ENCODE assay signal across 1 cellular context in the genomic region with DNA sequence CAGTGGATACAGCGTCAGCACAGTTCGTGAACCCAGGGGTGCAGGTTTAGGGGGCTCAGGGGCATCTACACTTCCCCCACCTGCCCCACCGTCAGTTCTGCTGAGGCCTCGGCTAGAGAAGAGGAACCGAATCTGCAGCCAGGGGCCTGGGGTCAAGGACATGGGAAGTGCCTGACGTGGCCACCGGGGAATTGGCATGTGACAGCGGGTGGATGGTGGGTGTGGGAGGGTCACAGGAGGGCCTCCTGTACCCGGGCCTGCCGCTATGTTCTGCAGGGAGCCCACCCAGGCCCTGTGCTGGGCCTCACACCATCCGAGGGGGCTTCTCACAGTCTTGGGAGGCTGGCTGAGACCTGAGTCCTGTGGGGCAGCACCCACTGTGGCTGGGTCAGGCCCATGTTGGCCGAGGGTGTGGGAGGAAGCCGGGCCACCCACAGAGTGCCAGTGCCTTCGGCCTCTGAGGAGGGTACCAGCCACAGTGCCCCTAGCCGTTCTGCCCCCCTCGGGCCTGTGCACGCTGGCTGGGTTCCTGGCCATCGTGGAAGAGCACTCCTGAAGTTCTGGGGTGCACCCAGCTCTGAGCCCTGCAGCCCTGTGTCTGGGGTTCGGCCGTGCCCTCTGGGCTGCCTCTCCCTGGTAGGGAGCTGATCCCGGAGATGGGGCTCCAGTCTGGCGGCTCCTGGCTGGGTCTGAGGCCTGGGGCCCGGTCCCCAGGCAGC.
TF ChIP-seq lines count a peak whose summit lies in the region.

No MANE protein-coding gene starts in this region.

TF ChIP-seq in HepG2, 621 proteins besides CTCF, POLR2A, EP300 and RAD21 (continued from another document and continues in another):
- TF ChIP-seq, protein P1, sequence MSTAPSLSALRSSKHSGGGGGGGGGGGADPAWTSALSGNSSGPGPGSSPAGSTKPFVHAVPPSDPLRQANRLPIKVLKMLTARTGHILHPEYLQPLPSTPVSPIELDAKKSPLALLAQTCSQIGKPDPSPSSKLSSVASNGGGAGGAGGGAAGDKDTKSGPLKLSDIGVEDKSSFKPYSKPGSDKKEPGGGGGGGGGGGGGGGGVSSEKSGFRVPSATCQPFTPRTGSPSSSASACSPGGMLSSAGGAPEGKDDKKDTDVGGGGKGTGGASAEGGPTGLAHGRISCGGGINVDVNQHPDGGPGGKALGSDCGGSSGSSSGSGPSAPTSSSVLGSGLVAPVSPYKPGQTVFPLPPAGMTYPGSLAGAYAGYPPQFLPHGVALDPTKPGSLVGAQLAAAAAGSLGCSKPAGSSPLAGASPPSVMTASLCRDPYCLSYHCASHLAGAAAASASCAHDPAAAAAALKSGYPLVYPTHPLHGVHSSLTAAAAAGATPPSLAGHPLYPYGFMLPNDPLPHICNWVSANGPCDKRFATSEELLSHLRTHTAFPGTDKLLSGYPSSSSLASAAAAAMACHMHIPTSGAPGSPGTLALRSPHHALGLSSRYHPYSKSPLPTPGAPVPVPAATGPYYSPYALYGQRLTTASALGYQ (CRISPR knock-in tag; IDR thresholded peaks at IDR 0.05): no peak
- TF ChIP-seq GABPB1 (CRISPR knock-in tag; IDR thresholded peaks at IDR 0.05): peak; percentile 59; the same call in 1 of the 2 replicates
- TF ChIP-seq JUN (CRISPR knock-in tag; IDR thresholded peaks at IDR 0.05): no peak
- TF ChIP-seq PAF1 (CRISPR knock-in tag; IDR thresholded peaks at IDR 0.05): no peak
- no peak for TF ChIP-seq ZNF180 (CRISPR knock-in tag; IDR thresholded peaks at IDR 0.05; ENCODE audit: borderline replicate concordance, low read depth)
- TF ChIP-seq, protein P2, sequence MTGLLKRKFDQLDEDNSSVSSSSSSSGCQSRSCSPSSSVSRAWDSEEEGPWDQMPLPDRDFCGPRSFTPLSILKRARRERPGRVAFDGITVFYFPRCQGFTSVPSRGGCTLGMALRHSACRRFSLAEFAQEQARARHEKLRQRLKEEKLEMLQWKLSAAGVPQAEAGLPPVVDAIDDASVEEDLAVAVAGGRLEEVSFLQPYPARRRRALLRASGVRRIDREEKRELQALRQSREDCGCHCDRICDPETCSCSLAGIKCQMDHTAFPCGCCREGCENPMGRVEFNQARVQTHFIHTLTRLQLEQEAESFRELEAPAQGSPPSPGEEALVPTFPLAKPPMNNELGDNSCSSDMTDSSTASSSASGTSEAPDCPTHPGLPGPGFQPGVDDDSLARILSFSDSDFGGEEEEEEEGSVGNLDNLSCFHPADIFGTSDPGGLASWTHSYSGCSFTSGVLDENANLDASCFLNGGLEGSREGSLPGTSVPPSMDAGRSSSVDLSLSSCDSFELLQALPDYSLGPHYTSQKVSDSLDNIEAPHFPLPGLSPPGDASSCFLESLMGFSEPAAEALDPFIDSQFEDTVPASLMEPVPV (CRISPR knock-in tag; IDR thresholded peaks at IDR 0.05): no peak
- no peak for TF ChIP-seq CEBPB (IDR thresholded peaks at IDR 0.05; ENCODE audit: borderline replicate concordance, low read depth, low read length)
- TF ChIP-seq, protein P3, sequence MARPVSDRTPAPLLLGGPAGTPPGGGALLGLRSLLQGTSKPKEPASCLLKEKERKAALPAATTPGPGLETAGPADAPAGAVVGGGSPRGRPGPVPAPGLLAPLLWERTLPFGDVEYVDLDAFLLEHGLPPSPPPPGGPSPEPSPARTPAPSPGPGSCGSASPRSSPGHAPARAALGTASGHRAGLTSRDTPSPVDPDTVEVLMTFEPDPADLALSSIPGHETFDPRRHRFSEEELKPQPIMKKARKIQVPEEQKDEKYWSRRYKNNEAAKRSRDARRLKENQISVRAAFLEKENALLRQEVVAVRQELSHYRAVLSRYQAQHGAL (CRISPR knock-in tag; IDR thresholded peaks at IDR 0.05; ENCODE audit: not compliant biosample characterization): no peak
- no peak for TF ChIP-seq NFATC3 (CRISPR knock-in tag; IDR thresholded peaks at IDR 0.05)
- no peak for TF ChIP-seq SMYD3 (CRISPR knock-in tag; IDR thresholded peaks at IDR 0.05)
- no peak for TF ChIP-seq MTF1 (CRISPR knock-in tag; IDR thresholded peaks at IDR 0.05)
- TF ChIP-seq ZEB1 (IDR thresholded peaks at IDR 0.05; ENCODE audit: insufficient replicate concordance, low read depth): no peak
- TF ChIP-seq, protein P4, sequence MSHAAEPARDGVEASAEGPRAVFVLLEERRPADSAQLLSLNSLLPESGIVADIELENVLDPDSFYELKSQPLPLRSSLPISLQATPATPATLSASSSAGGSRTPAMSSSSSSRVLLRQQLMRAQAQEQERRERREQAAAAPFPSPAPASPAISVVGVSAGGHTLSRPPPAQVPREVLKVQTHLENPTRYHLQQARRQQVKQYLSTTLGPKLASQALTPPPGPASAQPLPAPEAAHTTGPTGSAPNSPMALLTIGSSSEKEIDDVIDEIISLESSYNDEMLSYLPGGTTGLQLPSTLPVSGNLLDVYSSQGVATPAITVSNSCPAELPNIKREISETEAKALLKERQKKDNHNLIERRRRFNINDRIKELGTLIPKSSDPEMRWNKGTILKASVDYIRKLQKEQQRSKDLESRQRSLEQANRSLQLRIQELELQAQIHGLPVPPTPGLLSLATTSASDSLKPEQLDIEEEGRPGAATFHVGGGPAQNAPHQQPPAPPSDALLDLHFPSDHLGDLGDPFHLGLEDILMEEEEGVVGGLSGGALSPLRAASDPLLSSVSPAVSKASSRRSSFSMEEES (CRISPR knock-in tag; IDR thresholded peaks at IDR 0.05): peak; percentile 90
- TF ChIP-seq SOX13 (IDR thresholded peaks at IDR 0.05): no peak
- TF ChIP-seq SOX13 (CRISPR knock-in tag; conservative IDR thresholded peaks at IDR 0.05 in 1 of 2, IDR thresholded peaks at IDR 0.05 in 1 of 2): peak in 1 of 2 experiments; percentile 38; a peak in 1 of 4 replicates
- no peak for TF ChIP-seq TAF1 (CRISPR knock-in tag; IDR thresholded peaks at IDR 0.05)
- TF ChIP-seq, protein P5, sequence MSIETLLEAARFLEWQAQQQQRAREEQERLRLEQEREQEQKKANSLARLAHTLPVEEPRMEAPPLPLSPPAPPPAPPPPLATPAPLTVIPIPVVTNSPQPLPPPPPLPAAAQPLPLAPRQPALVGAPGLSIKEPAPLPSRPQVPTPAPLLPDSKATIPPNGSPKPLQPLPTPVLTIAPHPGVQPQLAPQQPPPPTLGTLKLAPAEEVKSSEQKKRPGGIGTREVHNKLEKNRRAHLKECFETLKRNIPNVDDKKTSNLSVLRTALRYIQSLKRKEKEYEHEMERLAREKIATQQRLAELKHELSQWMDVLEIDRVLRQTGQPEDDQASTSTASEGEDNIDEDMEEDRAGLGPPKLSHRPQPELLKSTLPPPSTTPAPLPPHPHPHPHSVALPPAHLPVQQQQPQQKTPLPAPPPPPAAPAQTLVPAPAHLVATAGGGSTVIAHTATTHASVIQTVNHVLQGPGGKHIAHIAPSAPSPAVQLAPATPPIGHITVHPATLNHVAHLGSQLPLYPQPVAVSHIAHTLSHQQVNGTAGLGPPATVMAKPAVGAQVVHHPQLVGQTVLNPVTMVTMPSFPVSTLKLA (IDR thresholded peaks at IDR 0.05): no peak
- TF ChIP-seq ZNF12 (CRISPR knock-in tag; IDR thresholded peaks at IDR 0.05): no peak
- no peak for TF ChIP-seq ZNF232 (CRISPR knock-in tag; IDR thresholded peaks at IDR 0.05; ENCODE audit: borderline replicate concordance)
- TF ChIP-seq CREM (IDR thresholded peaks at IDR 0.05): no peak
- no peak for TF ChIP-seq CREM (CRISPR knock-in tag; IDR thresholded peaks at IDR 0.05)
- TF ChIP-seq, protein P6, sequence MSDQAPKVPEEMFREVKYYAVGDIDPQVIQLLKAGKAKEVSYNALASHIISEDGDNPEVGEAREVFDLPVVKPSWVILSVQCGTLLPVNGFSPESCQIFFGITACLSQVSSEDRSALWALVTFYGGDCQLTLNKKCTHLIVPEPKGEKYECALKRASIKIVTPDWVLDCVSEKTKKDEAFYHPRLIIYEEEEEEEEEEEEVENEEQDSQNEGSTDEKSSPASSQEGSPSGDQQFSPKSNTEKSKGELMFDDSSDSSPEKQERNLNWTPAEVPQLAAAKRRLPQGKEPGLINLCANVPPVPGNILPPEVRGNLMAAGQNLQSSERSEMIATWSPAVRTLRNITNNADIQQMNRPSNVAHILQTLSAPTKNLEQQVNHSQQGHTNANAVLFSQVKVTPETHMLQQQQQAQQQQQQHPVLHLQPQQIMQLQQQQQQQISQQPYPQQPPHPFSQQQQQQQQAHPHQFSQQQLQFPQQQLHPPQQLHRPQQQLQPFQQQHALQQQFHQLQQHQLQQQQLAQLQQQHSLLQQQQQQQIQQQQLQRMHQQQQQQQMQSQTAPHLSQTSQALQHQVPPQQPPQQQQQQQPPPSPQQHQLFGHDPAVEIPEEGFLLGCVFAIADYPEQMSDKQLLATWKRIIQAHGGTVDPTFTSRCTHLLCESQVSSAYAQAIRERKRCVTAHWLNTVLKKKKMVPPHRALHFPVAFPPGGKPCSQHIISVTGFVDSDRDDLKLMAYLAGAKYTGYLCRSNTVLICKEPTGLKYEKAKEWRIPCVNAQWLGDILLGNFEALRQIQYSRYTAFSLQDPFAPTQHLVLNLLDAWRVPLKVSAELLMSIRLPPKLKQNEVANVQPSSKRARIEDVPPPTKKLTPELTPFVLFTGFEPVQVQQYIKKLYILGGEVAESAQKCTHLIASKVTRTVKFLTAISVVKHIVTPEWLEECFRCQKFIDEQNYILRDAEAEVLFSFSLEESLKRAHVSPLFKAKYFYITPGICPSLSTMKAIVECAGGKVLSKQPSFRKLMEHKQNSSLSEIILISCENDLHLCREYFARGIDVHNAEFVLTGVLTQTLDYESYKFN (CRISPR knock-in tag; conservative IDR thresholded peaks at IDR 0.05): no peak; the same call in 1 of the 2 replicates
- no peak for TF ChIP-seq NCOA5 (CRISPR knock-in tag; IDR thresholded peaks at IDR 0.05)
- TF ChIP-seq, protein P7, sequence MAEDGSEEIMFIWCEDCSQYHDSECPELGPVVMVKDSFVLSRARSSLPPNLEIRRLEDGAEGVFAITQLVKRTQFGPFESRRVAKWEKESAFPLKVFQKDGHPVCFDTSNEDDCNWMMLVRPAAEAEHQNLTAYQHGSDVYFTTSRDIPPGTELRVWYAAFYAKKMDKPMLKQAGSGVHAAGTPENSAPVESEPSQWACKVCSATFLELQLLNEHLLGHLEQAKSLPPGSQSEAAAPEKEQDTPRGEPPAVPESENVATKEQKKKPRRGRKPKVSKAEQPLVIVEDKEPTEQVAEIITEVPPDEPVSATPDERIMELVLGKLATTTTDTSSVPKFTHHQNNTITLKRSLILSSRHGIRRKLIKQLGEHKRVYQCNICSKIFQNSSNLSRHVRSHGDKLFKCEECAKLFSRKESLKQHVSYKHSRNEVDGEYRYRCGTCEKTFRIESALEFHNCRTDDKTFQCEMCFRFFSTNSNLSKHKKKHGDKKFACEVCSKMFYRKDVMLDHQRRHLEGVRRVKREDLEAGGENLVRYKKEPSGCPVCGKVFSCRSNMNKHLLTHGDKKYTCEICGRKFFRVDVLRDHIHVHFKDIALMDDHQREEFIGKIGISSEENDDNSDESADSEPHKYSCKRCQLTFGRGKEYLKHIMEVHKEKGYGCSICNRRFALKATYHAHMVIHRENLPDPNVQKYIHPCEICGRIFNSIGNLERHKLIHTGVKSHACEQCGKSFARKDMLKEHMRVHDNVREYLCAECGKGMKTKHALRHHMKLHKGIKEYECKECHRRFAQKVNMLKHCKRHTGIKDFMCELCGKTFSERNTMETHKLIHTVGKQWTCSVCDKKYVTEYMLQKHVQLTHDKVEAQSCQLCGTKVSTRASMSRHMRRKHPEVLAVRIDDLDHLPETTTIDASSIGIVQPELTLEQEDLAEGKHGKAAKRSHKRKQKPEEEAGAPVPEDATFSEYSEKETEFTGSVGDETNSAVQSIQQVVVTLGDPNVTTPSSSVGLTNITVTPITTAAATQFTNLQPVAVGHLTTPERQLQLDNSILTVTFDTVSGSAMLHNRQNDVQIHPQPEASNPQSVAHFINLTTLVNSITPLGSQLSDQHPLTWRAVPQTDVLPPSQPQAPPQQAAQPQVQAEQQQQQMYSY (CRISPR knock-in tag; IDR thresholded peaks at IDR 0.05): no peak
- TF ChIP-seq, protein P8, sequence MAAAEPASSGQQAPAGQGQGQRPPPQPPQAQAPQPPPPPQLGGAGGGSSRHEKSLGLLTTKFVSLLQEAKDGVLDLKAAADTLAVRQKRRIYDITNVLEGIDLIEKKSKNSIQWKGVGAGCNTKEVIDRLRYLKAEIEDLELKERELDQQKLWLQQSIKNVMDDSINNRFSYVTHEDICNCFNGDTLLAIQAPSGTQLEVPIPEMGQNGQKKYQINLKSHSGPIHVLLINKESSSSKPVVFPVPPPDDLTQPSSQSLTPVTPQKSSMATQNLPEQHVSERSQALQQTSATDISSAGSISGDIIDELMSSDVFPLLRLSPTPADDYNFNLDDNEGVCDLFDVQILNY (CRISPR knock-in tag; conservative IDR thresholded peaks at IDR 0.05): no peak
- TF ChIP-seq, protein P9, sequence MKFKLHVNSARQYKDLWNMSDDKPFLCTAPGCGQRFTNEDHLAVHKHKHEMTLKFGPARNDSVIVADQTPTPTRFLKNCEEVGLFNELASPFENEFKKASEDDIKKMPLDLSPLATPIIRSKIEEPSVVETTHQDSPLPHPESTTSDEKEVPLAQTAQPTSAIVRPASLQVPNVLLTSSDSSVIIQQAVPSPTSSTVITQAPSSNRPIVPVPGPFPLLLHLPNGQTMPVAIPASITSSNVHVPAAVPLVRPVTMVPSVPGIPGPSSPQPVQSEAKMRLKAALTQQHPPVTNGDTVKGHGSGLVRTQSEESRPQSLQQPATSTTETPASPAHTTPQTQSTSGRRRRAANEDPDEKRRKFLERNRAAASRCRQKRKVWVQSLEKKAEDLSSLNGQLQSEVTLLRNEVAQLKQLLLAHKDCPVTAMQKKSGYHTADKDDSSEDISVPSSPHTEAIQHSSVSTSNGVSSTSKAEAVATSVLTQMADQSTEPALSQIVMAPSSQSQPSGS (CRISPR knock-in tag; IDR thresholded peaks at IDR 0.05): peak; percentile 49; the same call in 1 of the 2 replicates
- TF ChIP-seq, protein P10, sequence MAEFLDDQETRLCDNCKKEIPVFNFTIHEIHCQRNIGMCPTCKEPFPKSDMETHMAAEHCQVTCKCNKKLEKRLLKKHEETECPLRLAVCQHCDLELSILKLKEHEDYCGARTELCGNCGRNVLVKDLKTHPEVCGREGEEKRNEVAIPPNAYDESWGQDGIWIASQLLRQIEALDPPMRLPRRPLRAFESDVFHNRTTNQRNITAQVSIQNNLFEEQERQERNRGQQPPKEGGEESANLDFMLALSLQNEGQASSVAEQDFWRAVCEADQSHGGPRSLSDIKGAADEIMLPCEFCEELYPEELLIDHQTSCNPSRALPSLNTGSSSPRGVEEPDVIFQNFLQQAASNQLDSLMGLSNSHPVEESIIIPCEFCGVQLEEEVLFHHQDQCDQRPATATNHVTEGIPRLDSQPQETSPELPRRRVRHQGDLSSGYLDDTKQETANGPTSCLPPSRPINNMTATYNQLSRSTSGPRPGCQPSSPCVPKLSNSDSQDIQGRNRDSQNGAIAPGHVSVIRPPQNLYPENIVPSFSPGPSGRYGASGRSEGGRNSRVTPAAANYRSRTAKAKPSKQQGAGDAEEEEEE (CRISPR knock-in tag; IDR thresholded peaks at IDR 0.05; ENCODE audit: borderline replicate concordance): no peak
- no peak for TF ChIP-seq MTF2 (CRISPR knock-in tag; IDR thresholded peaks at IDR 0.05; ENCODE audit: borderline replicate concordance)
- no peak for TF ChIP-seq ELF1 (CRISPR knock-in tag; IDR thresholded peaks at IDR 0.05)
- no peak for TF ChIP-seq ZC3H4 (CRISPR knock-in tag; IDR thresholded peaks at IDR 0.05; ENCODE audit: borderline replicate concordance)
- TF ChIP-seq ZNF749 (CRISPR knock-in tag; IDR thresholded peaks at IDR 0.05; ENCODE audit: borderline replicate concordance): no peak
- no peak; the same call in 1 of the 2 replicates for TF ChIP-seq ZSCAN9 (CRISPR knock-in tag; IDR thresholded peaks at IDR 0.05; ENCODE audit: borderline replicate concordance)
- TF ChIP-seq FOXP1 (IDR thresholded peaks at IDR 0.05): no peak
- no peak for TF ChIP-seq FOXP1 (CRISPR knock-in tag; IDR thresholded peaks at IDR 0.05)
- TF ChIP-seq NFYB (CRISPR knock-in tag; IDR thresholded peaks at IDR 0.05): no peak
- no peak for TF ChIP-seq PPARG (CRISPR knock-in tag; conservative IDR thresholded peaks at IDR 0.05)
